ENCODE assay signal across 19 cellular contexts in genomic region chr6:151147118-151147832, GRCh38.
DNase-seq lines count a peak whose midpoint lies in the region; ATAC-seq, FAIRE-seq and TF ChIP-seq lines count a peak whose summit lies in the region.
"Had no signal": no experiment of that assay in that cellular context is flagged by ENCODE, and none has a peak within 500 bp of the region (broad histone marks: within the 10 kb centered on the region; RNA-seq: fewer than 3 reads in every experiment).

No MANE protein-coding gene starts in this region.

- no peak overlapping the region for H3K18ac ChIP-seq in H1 (ENCODE audit: extremely low read depth, low read length)
- H3K18ac ChIP-seq in neuronal stem cell (ENCODE audit: low read length) = peak overlapping the region; percentile 65

- H2AFZ ChIP-seq in Karpas-422 (ENCODE audit: low read length) (no peak overlapping the region), H1 (ENCODE audit: low read length) (peak overlapping the region; percentile 57; the same call in 1 of the 2 replicates), neuronal stem cell (ENCODE audit: low read length) (no peak overlapping the region)

- H4K8ac ChIP-seq in H1 (ENCODE audit: extremely low read depth, insufficient read depth, low read length) = no peak overlapping the region; the same call in 1 of the 2 replicates
- no peak overlapping the region for H4K8ac ChIP-seq in neuronal stem cell (ENCODE audit: low read depth, low read length)

- TF ChIP-seq POLR2A in H1 (IDR thresholded peaks at IDR 0.05; ENCODE audit: control extremely low read depth in 1 of 2, low read depth in 2 of 2, low read length in 2 of 2) = no peak

- TF ChIP-seq EP300 in H1 (IDR thresholded peaks at IDR 0.05; ENCODE audit: borderline replicate concordance in 1 of 2, low read depth in 2 of 2, low read length in 2 of 2) = no peak

- H3K23me2 ChIP-seq in H1 (ENCODE audit: low read depth, low read length) = no peaks in the 10 kb centered on the region

- no peak for TF ChIP-seq CTCF in H1 (IDR thresholded peaks at IDR 0.05; ENCODE audit: control extremely low read depth in 1 of 3, insufficient read depth in 1 of 3, low read depth in 1 of 3, low read length in 3 of 3)

- H3K27ac ChIP-seq in Karpas-422 (ENCODE audit: low read length) = no peak overlapping the region
- H3K27ac ChIP-seq in H1 (ENCODE audit: low read depth, low read length) = no peak overlapping the region
- no peak overlapping the region for H3K27ac ChIP-seq in neuronal stem cell (replicated peaks; ENCODE audit: low read length)
- H3K27ac ChIP-seq: A549, SK-N-MC had no signal

- H3K9me2 ChIP-seq in Karpas-422 (replicated peaks; ENCODE audit: insufficient read depth, low read length) = no peaks in the 10 kb centered on the region

- H4K91ac ChIP-seq in H1 (replicated peaks; ENCODE audit: insufficient read length, low read length) = no peak overlapping the region
- H4K91ac ChIP-seq in neuronal stem cell (ENCODE audit: low read depth, low read length, poor library complexity) = no peak overlapping the region

- no peaks in the 10 kb centered on the region for H3K27me3 ChIP-seq in Karpas-422 (ENCODE audit: low read length)
- H3K27me3 ChIP-seq in H1 (replicated peaks in 1 of 4; ENCODE audit: control insufficient read depth in 3 of 4, extremely low read depth in 1 of 4, insufficient read depth in 3 of 4, low read length in 3 of 4) = no peaks in the 10 kb centered on the region
- no peaks in the 10 kb centered on the region for H3K27me3 ChIP-seq in neuronal stem cell (ENCODE audit: control insufficient read depth in 3 of 3, insufficient read depth in 3 of 3, low read depth in 1 of 3, low read length in 3 of 3)
- H3K27me3 ChIP-seq: MG63 had no signal

- no peak overlapping the region for H2BK12ac ChIP-seq in H1 (ENCODE audit: low read depth, low read length)
- no peak overlapping the region for H2BK12ac ChIP-seq in neuronal stem cell (ENCODE audit: low read length)

- H2BK5ac ChIP-seq in H1 (ENCODE audit: low read depth, low read length) (no peak overlapping the region), neuronal stem cell (ENCODE audit: low read length) (no peak overlapping the region)

- CTCF ChIA-PET in H1 (lab: Charles Lee; ENCODE audit: partially characterized antibody) = interaction anchor here (0.6 to 1.5 kb wide), 2 partner anchors 133 to 138 kb away, joined by 3 to 6 read pairs; no protein-coding TSS in a partner anchor

- peak; percentile 20 for DNase-seq in Karpas-422
- no peak for DNase-seq in H1 (ENCODE audit: low read depth in 1 of 2, low spot score in 2 of 2)
- DNase-seq in left ventricle myocardium superior = peak; percentile 56
- no peak for DNase-seq in neuronal stem cell (ENCODE audit: low spot score)
- no peak for DNase-seq in SHP77 treated with DMSO at 0.1 percent for 48 hours (lab: John Stamatoyannopoulos, UW)
- DNase-seq: DMS53, GDM1, MG63, NCI-H1417, NCI-H1694 treated with DMSO at 0.1 percent for 48 hours, NCI-H446, NCI-H526, SHP77 had no signal

- no peak overlapping the region for H2BK15ac ChIP-seq in H1 (ENCODE audit: low read length)
- no peak overlapping the region for H2BK15ac ChIP-seq in neuronal stem cell (ENCODE audit: low read length)

- WGBS in H1 (ENCODE audit: extremely low coverage in 1 of 2, insufficient coverage in 1 of 2, insufficient read length in 1 of 2, insufficient replicate concordance in 2 of 2, low coverage in 1 of 2, low lambda C conversion rate in 2 of 2, missing lambda C conversion rate in 1 of 2), 2 experiments = 90% methylated on average over 14 of the region's 14 CpGs; no CpG with 5 or more reads in 1 of the 2 experiments
- WGBS in neuronal stem cell (ENCODE audit: extremely low coverage in 2 of 2, insufficient read length in 2 of 2, insufficient replicate concordance in 1 of 2), 2 donors = no CpG with 5 or more reads among the region's 14 CpGs

- H3K36me3 ChIP-seq in Karpas-422 (ENCODE audit: insufficient read depth, low read length) = no peaks in the 10 kb centered on the region
- no peaks in the 10 kb centered on the region for H3K36me3 ChIP-seq in H1 (ENCODE audit: control insufficient read depth in 2 of 4, insufficient read depth in 4 of 4, low read length in 3 of 4)
- no peaks in the 10 kb centered on the region for H3K36me3 ChIP-seq in neuronal stem cell (replicated peaks in 1 of 2; ENCODE audit: control insufficient read depth in 2 of 2, insufficient read depth in 2 of 2, low read length in 2 of 2)
- H3K36me3 ChIP-seq: MG63 had no signal

- H3K79me2 ChIP-seq in Karpas-422 (ENCODE audit: low read length) (no peaks in the 10 kb centered on the region), H1 (ENCODE audit: control insufficient read depth in 1 of 2, insufficient read depth in 2 of 2, low read length in 2 of 2) (no peaks in the 10 kb centered on the region)

- H2BK120ac ChIP-seq in H1 (replicated peaks; ENCODE audit: low read depth, low read length) = no peak overlapping the region
- H2BK120ac ChIP-seq in neuronal stem cell (ENCODE audit: low read depth, low read length) = no peak overlapping the region

- no peak overlapping the region for H2BK20ac ChIP-seq in H1 (ENCODE audit: low read length)

- H3K23ac ChIP-seq in H1 (ENCODE audit: insufficient read length) (no peak overlapping the region), neuronal stem cell (ENCODE audit: low read depth, low read length, poor library complexity) (no peak overlapping the region)

- H3K4me1 ChIP-seq in Karpas-422 (ENCODE audit: low read length) (0 out of 2 replicates have a peak, but pooled peaks cover 3% of the 10 kb centered on the region), H1 (replicated peaks in 1 of 4; ENCODE audit: control insufficient read depth in 3 of 4, insufficient read depth in 4 of 4, low read length in 3 of 4) (no peaks in the 10 kb centered on the region), neuronal stem cell (ENCODE audit: control insufficient read depth in 2 of 2, insufficient read depth in 1 of 2, low read depth in 1 of 2, low read length in 2 of 2) (peaks cover 6 to 7% of the 10 kb centered on the region in 2 donors)
- H3K4me1 ChIP-seq: A549 had no signal

- ATAC-seq in left ventricle myocardium superior = peak; percentile 74
- ATAC-seq in HG03565 (IDR thresholded peaks at IDR 0.05; ENCODE audit: unreplicated experiment) = no peak
- ATAC-seq in HG03139 (IDR thresholded peaks at IDR 0.05; ENCODE audit: unreplicated experiment) = no peak
- ATAC-seq: A549 had no signal

- no peak for FAIRE-seq in H1 (lab: Jason Lieb, UNC)
- FAIRE-seq: A549, GM18507, H54 had no signal

- H3K4me2 ChIP-seq in Karpas-422 (ENCODE audit: low read depth, low read length, poor library complexity, severe bottlenecking) (no peak overlapping the region), H1 (ENCODE audit: insufficient read depth in 1 of 2, low read depth in 2 of 2, low read length in 2 of 2) (no peak overlapping the region), neuronal stem cell (ENCODE audit: insufficient read depth, low read length, poor library complexity, severe bottlenecking) (no peak overlapping the region)
- H3K4me2 ChIP-seq: A549 had no signal

- POLR2A ChIA-PET in H1 (lab: Charles Lee; ENCODE audit: partially characterized antibody) = no interaction called here

- H3K4me3 ChIP-seq in Karpas-422 (ENCODE audit: low read length) (no peak overlapping the region), H1 (ENCODE audit: extremely low read depth in 1 of 4, insufficient read depth in 2 of 4, low read depth in 3 of 4, low read length in 4 of 4) (no peak overlapping the region), neuronal stem cell (ENCODE audit: low read length in 2 of 2) (no peak overlapping the region)
- H3K4me3 ChIP-seq: A549, MG63, SK-N-MC had no signal

- no peak overlapping the region for H3K14ac ChIP-seq in H1 (ENCODE audit: insufficient read length)
- no peak overlapping the region for H3K14ac ChIP-seq in neuronal stem cell (ENCODE audit: low read length)

- H3K9ac ChIP-seq in Karpas-422 (ENCODE audit: low read length) (no peak overlapping the region), H1 (replicated peaks in 1 of 4; ENCODE audit: extremely low read depth in 1 of 4, low read depth in 3 of 4, low read length in 3 of 4) (no peak overlapping the region), neuronal stem cell (ENCODE audit: low read depth, low read length, poor library complexity) (no peak overlapping the region)

- no peak overlapping the region for H3K56ac ChIP-seq in H1 (replicated peaks; ENCODE audit: insufficient read length, low read depth, low read length)

- H4K5ac ChIP-seq in H1 (ENCODE audit: insufficient read length, low read depth, low read length) = no peak overlapping the region

- H2AK5ac ChIP-seq in H1 (ENCODE audit: low read depth, low read length) = no peak overlapping the region
- no peak overlapping the region for H2AK5ac ChIP-seq in neuronal stem cell (ENCODE audit: low read depth, low read length)

- H3K9me3 ChIP-seq in Karpas-422 (ENCODE audit: low read length) (no peaks in the 10 kb centered on the region), H1 (ENCODE audit: insufficient read depth in 2 of 2, low read depth in 1 of 2, low read length in 1 of 2) (no peaks in the 10 kb centered on the region), neuronal stem cell (replicated peaks in 1 of 2; ENCODE audit: control insufficient read depth in 2 of 2, insufficient read depth in 1 of 2, low read depth in 1 of 2, low read length in 2 of 2) (peaks cover 0 to 3% of the 10 kb centered on the region in 2 donors)
- H3K9me3 ChIP-seq: A549, MG63 had no signal

- TF ChIP-seq RAD21 in H1 (IDR thresholded peaks at IDR 0.05 in 1 of 2, conservative IDR thresholded peaks at IDR 0.05 in 1 of 2; ENCODE audit: low read depth in 2 of 2, low read length in 2 of 2) = no peak

- intact Hi-C loops in left ventricle myocardium superior (cut with micrococcal nuclease) = no loop called here

- H3K79me1 ChIP-seq in H1 (ENCODE audit: low read depth, low read length) (no peaks in the 10 kb centered on the region), neuronal stem cell (ENCODE audit: low read depth, low read length) (no peaks in the 10 kb centered on the region)

- no peak overlapping the region for H3K4ac ChIP-seq in H1 (replicated peaks; ENCODE audit: insufficient read length, low read depth, low read length)
- no peak overlapping the region for H3K4ac ChIP-seq in neuronal stem cell (ENCODE audit: low read length)

- no peaks in the 10 kb centered on the region for H4K20me1 ChIP-seq in Karpas-422 (ENCODE audit: insufficient read depth, low read depth, low read length)
- no peaks in the 10 kb centered on the region for H4K20me1 ChIP-seq in H1 (replicated peaks in 1 of 2; ENCODE audit: control insufficient read depth in 1 of 2, insufficient read depth in 2 of 2, low read length in 2 of 2)

TF ChIP-seq in H1, 55 proteins besides CTCF, POLR2A, EP300 and RAD21 (continues in another document):
- TF ChIP-seq MAX (IDR thresholded peaks at IDR 0.05) (no peak), POLR2AphosphoS5 (IDR thresholded peaks at IDR 0.05; ENCODE audit: low read depth, low read length) (no peak), ASH2L (IDR thresholded peaks at IDR 0.05; ENCODE audit: low read length) (no peak)

Comparison
In these comparisons a context has a peak if more than half of its experiments do, and no peak if none do; other contexts are left out.
1. DNase-seq: peak in Karpas-422 (single experiment) and left ventricle myocardium superior (single experiment); none in H1 (0 of 2), neuronal stem cell (single experiment) and SHP77 treated with DMSO at 0.1 percent for 48 hours (single experiment).